ENCODE assay signal across 16 cellular contexts in genomic region chr1:18241932-18242331, GRCh38.
DNase-seq lines count a peak whose midpoint lies in the region; ATAC-seq and TF ChIP-seq lines count a peak whose summit lies in the region.
"Had no signal": no experiment of that assay in that cellular context is flagged by ENCODE, and none has a peak within 500 bp of the region (broad histone marks: within the 10 kb centered on the region; RNA-seq: fewer than 3 reads in every experiment).

No MANE protein-coding gene starts in this region.

- no peaks in the 10 kb centered on the region; the same call in 1 of the 2 replicates for H3K9me3 ChIP-seq in SK-N-SH
- H3K9me3 ChIP-seq: SJCRH30 had no signal

- no peak for TF ChIP-seq EP300 in SK-N-SH (IDR thresholded peaks at IDR 0.05; ENCODE audit: borderline replicate concordance in 1 of 2, low read depth in 1 of 2, low read length in 1 of 2)

- POLR2A ChIA-PET in SK-N-SH (lab: Yijun Ruan, JAX) = no interaction called here

- H3K27ac ChIP-seq in SK-N-SH (ENCODE audit: low read depth in 2 of 2, low read length in 1 of 2) = no peak overlapping the region
- H3K27ac ChIP-seq: HL-60, PC-9, SJCRH30 had no signal

- no peak overlapping the region for H3K4me2 ChIP-seq in SK-N-SH
- H3K4me2 ChIP-seq: PC-9 had no signal

- no peak overlapping the region for H3K4me3 ChIP-seq in SK-N-SH (ENCODE audit: low read depth in 2 of 2, low read length in 1 of 2)
- H3K4me3 ChIP-seq: PC-9, SJCRH30 had no signal

- no peaks in the 10 kb centered on the region for H4K20me1 ChIP-seq in SK-N-SH (ENCODE audit: insufficient read depth)

- no peak overlapping the region for H3K9ac ChIP-seq in SK-N-SH

- CTCF ChIA-PET in SK-N-SH (lab: Yijun Ruan, JAX) = interaction anchor here (0.6 to 2.0 kb wide), 3 partner anchors 9 to 319 kb away, joined by 3 to 6 read pairs (median 5); no protein-coding TSS in a partner anchor

- no peaks in the 10 kb centered on the region for H3K79me2 ChIP-seq in SK-N-SH (ENCODE audit: insufficient read depth)

- no peak overlapping the region for H2AFZ ChIP-seq in SK-N-SH (ENCODE audit: low read depth)
- H2AFZ ChIP-seq: PC-9 had no signal

- peaks cover 0 to 15% of the 10 kb centered on the region in 2 experiments; a peak in 2 of 4 replicates for H3K4me1 ChIP-seq in SK-N-SH (ENCODE audit: control insufficient read depth in 1 of 2, insufficient read depth in 2 of 2, low read depth in 1 of 2, low read length in 1 of 2)
- H3K4me1 ChIP-seq: SJCRH30 had no signal

- ATAC-seq in SK-N-SH treated with all-trans-retinoic acid at 6 μM for 48 hours = no peak

- H3F3A ChIP-seq in SK-N-SH (replicated peaks; ENCODE audit: insufficient read depth) = no peaks in the 10 kb centered on the region

- TF ChIP-seq RAD21 in SK-N-SH (IDR thresholded peaks at IDR 0.05; ENCODE audit: low read length) = no peak

- H3K36me3 ChIP-seq in SK-N-SH (replicated peaks in 1 of 2; ENCODE audit: control insufficient read depth in 1 of 2, insufficient read depth in 2 of 2, low read length in 1 of 2) = no peaks in the 10 kb centered on the region
- H3K36me3 ChIP-seq: SJCRH30 had no signal

- peak; percentile 29 for DNase-seq in SK-N-SH
- DNase-seq in NCI-H345 (lab: John Stamatoyannopoulos, UW) = peak; percentile 59
- peak; percentile 54 for DNase-seq in cerebellar cortex (ENCODE audit: low spot score)
- no peak for DNase-seq in activated effector memory CD4-positive, alpha-beta T cell treated with anti-CD3 and anti-CD28 coated beads, Interleukin-2, amount 50 U/mL, for 16 hours
- no peak for DNase-seq in NCI-H524 treated with DMSO at 0.1 percent for 48 hours (lab: John Stamatoyannopoulos, UW)
- DNase-seq in stimulated activated CD4-positive, alpha-beta T cell treated with anti-CD3 and anti-CD28 coated beads, Interleukin-2, amount 100 ng/mL, for 24 hours = no peak
- DNase-seq: CD4-positive, alpha-beta T cell; HCEC 1CT; Kasumi-1; MM.1S; NCI-H2081 treated with DMSO at 0.1 percent for 48 hours; NCI-H524; PC-9; SJCRH30 had no signal

- H3K9me2 ChIP-seq in SK-N-SH = no peaks in the 10 kb centered on the region

- 32% methylated on average over 6 of the region's 7 CpGs for WGBS in SK-N-SH (ENCODE audit: low lambda C conversion rate)

- no peak for TF ChIP-seq CTCF in SK-N-SH (IDR thresholded peaks at IDR 0.05)

- H3K27me3 ChIP-seq in SK-N-SH (ENCODE audit: insufficient read depth) = no peaks in the 10 kb centered on the region
- H3K27me3 ChIP-seq: SJCRH30 had no signal

TF ChIP-seq in SK-N-SH, 30 proteins besides CTCF, POLR2A, EP300 and RAD21:
- TF ChIP-seq FOXJ3 (CRISPR knock-in tag; IDR thresholded peaks at IDR 0.05) (peak; percentile 54; the same call in 1 of the 2 replicates), RCOR1 (IDR thresholded peaks at IDR 0.05; ENCODE audit: low read length) (no peak)
TF ChIP-seq in SK-N-SH: peak in this region for 1.

TF ChIP-seq in SK-N-SH treated with all-trans-retinoic acid at 6 μM for 48 hours, 23 proteins besides CTCF, POLR2A, EP300 and RAD21:
- TF ChIP-seq ARNTL (CRISPR knock-in tag; IDR thresholded peaks at IDR 0.05; ENCODE audit: borderline replicate concordance, low read depth) (no peak), ZNF70 (CRISPR knock-in tag; IDR thresholded peaks at IDR 0.05) (no peak), ZFP3 (CRISPR knock-in tag; IDR thresholded peaks at IDR 0.05) (no peak), ZFP30 (CRISPR knock-in tag; IDR thresholded peaks at IDR 0.05) (no peak), PATZ1 (CRISPR knock-in tag; IDR thresholded peaks at IDR 0.05; ENCODE audit: borderline replicate concordance) (no peak), CSDC2 (CRISPR knock-in tag; IDR thresholded peaks at IDR 0.05) (no peak), TSHZ2 (CRISPR knock-in tag; IDR thresholded peaks at IDR 0.05) (no peak), BACH2 (CRISPR knock-in tag; IDR thresholded peaks at IDR 0.05; ENCODE audit: borderline replicate concordance) (no peak), ZNF8 (CRISPR knock-in tag; IDR thresholded peaks at IDR 0.05) (no peak), ESRRG (CRISPR knock-in tag; IDR thresholded peaks at IDR 0.05) (no peak), ISL1 (CRISPR knock-in tag; IDR thresholded peaks at IDR 0.05) (no peak), SNAI2 (CRISPR knock-in tag; IDR thresholded peaks at IDR 0.05) (no peak)

Comparison
In these comparisons a context has a peak if more than half of its experiments do, and no peak if none do; other contexts are left out.
1. DNase-seq: peak in SK-N-SH (single experiment), NCI-H345 (single experiment) and cerebellar cortex (single experiment); none in activated effector memory CD4-positive, alpha-beta T cell treated with anti-CD3 and anti-CD28 coated beads, Interleukin-2, amount 50 U/mL, for 16 hours (single experiment), NCI-H524 treated with DMSO at 0.1 percent for 48 hours (single experiment) and stimulated activated CD4-positive, alpha-beta T cell treated with anti-CD3 and anti-CD28 coated beads, Interleukin-2, amount 100 ng/mL, for 24 hours (0 of 2).